15 cellular contexts compared by ENCODE assay signal in the genomic region with DNA sequence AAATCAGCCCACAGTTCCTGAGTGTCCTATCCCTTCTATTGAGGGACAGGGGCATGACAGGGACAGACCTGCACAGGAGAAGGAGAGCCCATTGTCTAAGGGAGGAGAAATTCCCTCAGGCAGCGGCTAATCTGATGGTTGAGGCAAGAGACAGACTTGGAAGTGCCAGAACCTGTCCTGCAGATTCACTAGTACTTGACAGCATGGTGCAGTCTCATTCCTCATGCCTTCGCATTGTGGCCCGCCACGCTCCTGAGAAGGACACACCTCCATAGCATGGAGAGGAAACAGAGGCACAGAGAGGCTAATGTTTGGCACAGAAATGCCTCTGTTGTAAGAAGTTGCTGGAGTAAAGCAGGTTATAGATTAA. TPM values are rescaled to one million over a fixed set of nuclear protein-coding genes. Genes with fewer than 3 reads are reported as not detected.
"Had no signal": no experiment of that assay in that cellular context is flagged by ENCODE, and none has a peak within 500 bp of the region (broad histone marks: within the 10 kb centered on the region; RNA-seq: fewer than 3 reads in every experiment).

No MANE protein-coding gene starts in this region.

- H3K27ac ChIP-seq: gastrocnemius medialis, thoracic aorta had no signal

- DNase-seq: activated B cell treated with CpG ODN at 0.5 μM for 24 hours; activated naive CD8-positive, alpha-beta T cell treated with anti-CD3 and anti-CD28 coated beads for 36 hours; activated T-cell treated with anti-CD3 and anti-CD28 coated beads, Interleukin-2, amount 50 U/mL, for 1 hour; left ventricle myocardium superior; SK-N-SH; stimulated activated CD4-positive, alpha-beta T cell treated with anti-CD3 and anti-CD28 coated beads, Interleukin-15, amount 100 ng/mL, for 24 hours; stimulated activated CD4-positive, alpha-beta T cell treated with anti-CD3 and anti-CD28 coated beads, Interleukin-4, amount 100 ng/mL, for 24 hours; stimulated activated naive CD8-positive, alpha-beta T cell treated with anti-CD3 and anti-CD28 coated beads, Interleukin-15, amount 100 ng/mL, for 72 hours had no signal

- H3K4me1 ChIP-seq: breast epithelium had no signal

- H3K36me3 Mint-ChIP-seq: activated naive CD8-positive, alpha-beta T cell treated with anti-CD3 and anti-CD28 coated beads for 36 hours had no signal

- H3K27ac Mint-ChIP-seq: activated B cell treated with CpG ODN at 0.5 μM for 24 hours; activated naive CD8-positive, alpha-beta T cell treated with anti-CD3 and anti-CD28 coated beads for 36 hours; progenitor cell of endocrine pancreas; stimulated activated naive CD8-positive, alpha-beta T cell treated with anti-CD3 and anti-CD28 coated beads, Interleukin-15, amount 100 ng/mL, for 72 hours had no signal

- H3K4me2 ChIP-seq: SK-N-SH had no signal

- H3K4me3 Mint-ChIP-seq: activated B cell treated with CpG ODN at 0.5 μM for 24 hours; activated naive CD8-positive, alpha-beta T cell treated with anti-CD3 and anti-CD28 coated beads for 36 hours; stimulated activated naive CD8-positive, alpha-beta T cell treated with anti-CD3 and anti-CD28 coated beads, Interleukin-15, amount 100 ng/mL, for 72 hours had no signal

- H3K9ac ChIP-seq: SK-N-SH had no signal

- FAIRE-seq: endothelial cell of umbilical vein, keratinocyte had no signal

- H3K27me3 ChIP-seq: breast epithelium, gastrocnemius medialis had no signal

- ATAC-seq: left ventricle myocardium superior; stimulated activated naive CD8-positive, alpha-beta T cell treated with anti-CD3 and anti-CD28 coated beads, Interleukin-15, amount 100 ng/mL, for 72 hours had no signal

- H3K36me3 ChIP-seq: breast epithelium, gastrocnemius medialis, thoracic aorta had no signal

- H3K4me3 ChIP-seq: breast epithelium, gastrocnemius medialis, thoracic aorta had no signal

- H3K4me1 Mint-ChIP-seq: activated naive CD8-positive, alpha-beta T cell treated with anti-CD3 and anti-CD28 coated beads for 36 hours; stimulated activated naive CD8-positive, alpha-beta T cell treated with anti-CD3 and anti-CD28 coated beads, Interleukin-15, amount 100 ng/mL, for 72 hours had no signal

- H3K27me3 Mint-ChIP-seq: activated B cell treated with CpG ODN at 0.5 μM for 24 hours; activated naive CD8-positive, alpha-beta T cell treated with anti-CD3 and anti-CD28 coated beads for 36 hours had no signal

- H3K9me3 ChIP-seq: breast epithelium, gastrocnemius medialis, SK-N-SH, thoracic aorta had no signal

- H3K9me3 Mint-ChIP-seq: activated B cell treated with CpG ODN at 0.5 μM for 24 hours; activated naive CD8-positive, alpha-beta T cell treated with anti-CD3 and anti-CD28 coated beads for 36 hours; stimulated activated naive CD8-positive, alpha-beta T cell treated with anti-CD3 and anti-CD28 coated beads, Interleukin-15, amount 100 ng/mL, for 72 hours had no signal

RNA-seq across cellular contexts. Expression of a gene that starts 3.2 kb away (rescaled TPM):
- total RNA-seq: activated naive CD8-positive, alpha-beta T cell treated with anti-CD3 and anti-CD28 coated beads for 36 hours; endothelial cell of umbilical vein; T-helper 1 cell treated with Interleukin-12 subunit alpha and Interleukin-12 subunit beta and Interleukin-4 antibody, amounts not matched to agents 30 ng/mL and 1 ng/mL, for 36 hours had no signal

RNA-seq across cellular contexts. Expression of a gene that starts 32.7 kb away (rescaled TPM):
- total RNA-seq: T-helper 1 cell treated with Interleukin-12 subunit alpha and Interleukin-12 subunit beta and Interleukin-4 antibody, amounts not matched to agents 30 ng/mL and 1 ng/mL, for 36 hours had no signal

RNA-seq across cellular contexts. Expression of a gene that starts 57.3 kb away (rescaled TPM):
- total RNA-seq: activated naive CD8-positive, alpha-beta T cell treated with anti-CD3 and anti-CD28 coated beads for 36 hours; T-helper 1 cell treated with Interleukin-12 subunit alpha and Interleukin-12 subunit beta and Interleukin-4 antibody, amounts not matched to agents 30 ng/mL and 1 ng/mL, for 36 hours had no signal
